ENCODE assay signal across 9 cellular contexts in the genomic region with DNA sequence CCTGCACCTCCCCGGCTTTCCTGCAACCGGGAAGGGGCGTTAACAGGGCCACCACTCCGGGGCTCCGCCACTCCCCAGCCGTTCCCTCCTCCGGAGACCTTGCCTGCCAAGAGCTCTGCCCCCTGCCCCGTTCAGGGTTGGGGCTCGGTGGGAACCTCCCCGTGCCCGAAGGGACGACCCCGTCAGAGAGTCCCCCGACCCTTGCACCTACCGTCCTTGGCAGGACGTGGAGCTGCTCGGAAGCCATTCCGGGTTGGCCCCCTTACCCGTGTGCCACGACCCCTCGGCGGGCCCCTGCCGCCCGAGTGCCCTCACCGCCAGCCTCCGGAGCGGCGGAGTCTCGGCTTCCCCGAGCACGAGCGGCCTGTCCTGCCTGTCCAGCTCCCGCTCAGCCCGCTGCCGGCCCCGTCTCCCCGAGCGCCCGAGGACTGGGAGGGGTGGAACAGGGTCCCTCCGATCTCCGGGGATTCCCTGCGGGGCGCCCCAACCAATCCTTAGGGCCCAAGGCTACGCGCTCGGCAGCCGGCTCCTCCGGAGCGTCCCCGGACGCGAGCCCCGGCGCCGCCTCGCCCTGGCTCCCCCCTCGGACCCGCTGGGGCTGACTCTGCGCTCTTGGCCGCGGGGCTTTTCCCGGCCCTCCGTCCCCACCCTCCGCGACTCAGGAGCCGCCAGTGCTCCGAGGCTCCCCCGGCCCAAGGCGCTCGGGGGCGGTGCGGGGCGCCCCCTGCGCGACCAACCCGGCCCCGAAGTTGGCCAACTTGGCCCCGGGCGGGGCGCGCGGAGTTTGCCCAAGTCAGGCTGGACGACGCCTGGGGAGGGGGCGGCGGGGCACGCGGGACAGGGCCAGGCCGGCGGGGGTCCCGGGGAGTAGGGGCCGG. TPM values are rescaled to one million over a fixed set of nuclear protein-coding genes. Genes with fewer than 3 reads are reported as not detected.
DNase-seq lines count a peak whose midpoint lies in the region; ATAC-seq, FAIRE-seq and TF ChIP-seq lines count a peak whose summit lies in the region.
"Had no signal": no experiment of that assay in that cellular context is flagged by ENCODE, and none has a peak within 500 bp of the region (broad histone marks: within the 10 kb centered on the region; RNA-seq: fewer than 3 reads in every experiment).

No MANE protein-coding gene starts in this region.

- POLR2A ChIA-PET in A549 (lab: Yijun Ruan, JAX), result no interaction called here

- H3K4me1 ChIP-seq in A549 (peaks cover 7% of the 10 kb centered on the region; the same call in 1 of the 3 replicates), HUES48 (ENCODE audit: control insufficient read depth, insufficient read depth, low read length) (peaks cover 7% of the 10 kb centered on the region; the same call in 1 of the 2 replicates)

- H3K36me3 ChIP-seq in HUES48 (ENCODE audit: control insufficient read depth, insufficient read depth, low read length), result no peaks in the 10 kb centered on the region

- FAIRE-seq in A549 (lab: Jason Lieb, UNC), result no peak

- CTCF ChIA-PET in A549 (lab: Yijun Ruan, JAX), result no interaction called here

- H3K4me2 ChIP-seq in A549, result peak overlapping the region; percentile 92

- no peak for DNase-seq in A549 (ENCODE audit: low read depth in 1 of 2, low spot score in 1 of 2)
- peak; percentile 31 for DNase-seq in fibroblast of mammary gland (ENCODE audit: low read depth)
- no peak for DNase-seq in GDM1 (lab: John Stamatoyannopoulos, UW)
- DNase-seq in H4 (ENCODE audit: low spot score), result no peak

- no peaks in the 10 kb centered on the region for H3K36me3 Mint-ChIP-seq in nephron (ENCODE audit: low read depth)

- H3K27me3 ChIP-seq in HUES48 (ENCODE audit: control insufficient read depth, insufficient read depth, low read length), result peaks cover 59% of the 10 kb centered on the region

- peaks cover 2% of the 10 kb centered on the region for H3K9me3 Mint-ChIP-seq in nephron

- WGBS in A549 (ENCODE audit: missing lambda C conversion rate), result 10% methylated on average over 8 of the region's 92 CpGs

- peaks cover 23% of the 10 kb centered on the region for H3K4me1 Mint-ChIP-seq in nephron

- H3K9ac ChIP-seq in HUES48 (ENCODE audit: low read depth, low read length), result no peak overlapping the region

- no peak for TF ChIP-seq RAD21 in A549 (conservative IDR thresholded peaks at IDR 0.05 in 1 of 2, IDR thresholded peaks at IDR 0.05 in 1 of 2)

- no peak overlapping the region for H3K27ac Mint-ChIP-seq in nephron

- ATAC-seq in A549 (peak in 1 of 2 experiments; percentile 49; a peak in 3 of 6 replicates), GM21367 (IDR thresholded peaks at IDR 0.05; ENCODE audit: unreplicated experiment) (no peak), GM18519 (IDR thresholded peaks at IDR 0.05; ENCODE audit: low FRiP score, unreplicated experiment) (no peak)

- H3K27ac ChIP-seq in A549 (no peak overlapping the region; a peak in 1 of 6 replicates), HUES48 (ENCODE audit: low read depth, low read length) (no peak overlapping the region)

- H3K27me3 Mint-ChIP-seq in nephron (ENCODE audit: low read depth), result peaks cover 70% of the 10 kb centered on the region

- peak overlapping the region; percentile 70 to 89 (median 76) for H3K4me3 Mint-ChIP-seq in nephron

- H3K9me3 ChIP-seq in A549 (no peaks in the 10 kb centered on the region), HUES48 (ENCODE audit: control insufficient read depth, insufficient read depth, low read length) (no peaks in the 10 kb centered on the region)

- TF ChIP-seq CTCF in A549 (IDR thresholded peaks at IDR 0.05) (no peak), fibroblast of mammary gland (conservative IDR thresholded peaks at IDR 0.05; ENCODE audit: control insufficient read depth, insufficient read depth, low read depth, low read length) (no peak), nephron (IDR thresholded peaks at IDR 0.05; ENCODE audit: unreplicated experiment in 3 of 3) (peak in 2 of 3 experiments; percentile 8 to 20)

- H3K4me3 ChIP-seq in A549 (peak overlapping the region; percentile 46), HUES48 (ENCODE audit: low read depth, low read length) (peak overlapping the region; percentile 78), fibroblast of mammary gland (ENCODE audit: control insufficient read depth, low read depth, low read length) (peak overlapping the region; percentile 81)

- no peak for TF ChIP-seq EP300 in A549 (IDR thresholded peaks at IDR 0.05)

- TF ChIP-seq POLR2A in A549 (IDR thresholded peaks at IDR 0.05; ENCODE audit: low read length), result no peak

TF ChIP-seq in A549, 52 proteins besides CTCF, POLR2A, EP300 and RAD21:
- TF ChIP-seq ZFP36 (IDR thresholded peaks at IDR 0.05; ENCODE audit: borderline replicate concordance, partially characterized antibody) (no peak), TP53 (CRISPR knock-in tag; IDR thresholded peaks at IDR 0.05) (no peak), MAFK (IDR thresholded peaks at IDR 0.05; ENCODE audit: partially characterized antibody) (no peak), RNF2 (IDR thresholded peaks at IDR 0.05; ENCODE audit: borderline replicate concordance, low read depth) (peak; percentile 66; the same call in 1 of the 2 replicates)
TF ChIP-seq in A549: peak in this region for 1.

RNA-seq across cellular contexts. Expression of gene ADAMTS2, which starts 0.7 kb away (rescaled TPM):
- polyA plus RNA-seq in A549 (2011; rRNA removed), result 0.03 TPM in 1 of 2 replicates, not detected in the other
- 0.05 and 0.08 TPM in 2 replicates for polyA plus RNA-seq in A549 (2012; cell fraction: cytosol; rRNA removed)
- 0.11 and 0.12 TPM in 2 replicates for polyA plus RNA-seq in A549 (2012; cell fraction: nucleus; rRNA removed)
- 0.03 TPM in 1 of 3 replicates, not detected in the others for polyA plus RNA-seq in A549 (2017; fragmentation: RNase III; extraction: RNeasy Plus Mini Kit Qiagen cat#74134 plus additional on column Dnase treatment)
- not detected in 2 replicates for polyA minus RNA-seq in A549 (2011; rRNA and poly(A)+ RNA removed)
- 0.21 and 1.2 TPM in 2 replicates for total RNA-seq in H4 (2014; rRNA removed; shearing (Covaris generic))
- total RNA-seq: NCI-H460 had no signal

Comparison
In these comparisons a context has a peak if more than half of its experiments do, and no peak if none do; other contexts are left out.
1. CTCF ChIP-seq: peak in nephron (2 of 3); none in A549 (single experiment) and fibroblast of mammary gland (single experiment).
2. Peak in every context shown above with its lines, with median percentiles within 50 percentile points of each other: H3K4me3 ChIP-seq.